ENCODE assay signal across 1 cellular context in the genomic region with DNA sequence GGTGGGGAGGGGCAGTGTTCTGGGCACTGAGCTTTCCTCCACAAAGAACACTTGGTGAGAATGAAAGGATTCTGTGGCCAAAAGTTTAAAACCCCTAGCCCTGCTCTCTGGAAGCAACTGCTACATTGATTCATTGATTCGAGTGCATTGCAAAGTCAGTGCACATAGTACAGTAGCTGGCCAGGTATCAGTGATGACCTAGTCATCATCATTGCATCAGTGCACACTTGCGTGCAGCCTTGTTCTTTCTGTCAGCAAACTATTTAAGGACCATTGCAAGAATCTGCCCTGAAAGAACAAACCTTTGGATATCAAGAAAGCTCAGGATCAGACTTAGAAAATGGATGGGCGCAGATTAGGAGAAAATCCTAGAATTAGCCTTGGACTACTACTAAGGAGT.
TF ChIP-seq lines count a peak whose summit lies in the region.

No MANE protein-coding gene starts in this region.

TF ChIP-seq in H1, 55 proteins besides CTCF, POLR2A, EP300 and RAD21:
- TF ChIP-seq SIX5 (IDR thresholded peaks at IDR 0.05; ENCODE audit: low read depth, low read length) (no peak), POU5F1 (IDR thresholded peaks at IDR 0.05; ENCODE audit: low read depth, low read length) (no peak), TAF1 (IDR thresholded peaks at IDR 0.05; ENCODE audit: low read depth, low read length) (no peak), RBBP5 (IDR thresholded peaks at IDR 0.05; ENCODE audit: borderline replicate concordance, low read depth, low read length) (no peak), HDAC2 (IDR thresholded peaks at IDR 0.05; ENCODE audit: borderline replicate concordance in 1 of 2, low read depth in 2 of 2, low read length in 2 of 2) (no peak), CHD2 (IDR thresholded peaks at IDR 0.05; ENCODE audit: low read length) (no peak), GTF2F1 (IDR thresholded peaks at IDR 0.05; ENCODE audit: borderline replicate concordance, low read depth, low read length) (no peak), CREB1 (IDR thresholded peaks at IDR 0.05) (no peak), BCL11A (IDR thresholded peaks at IDR 0.05; ENCODE audit: low read depth in 2 of 2, low read length in 2 of 2) (no peak), HDAC6 (IDR thresholded peaks at IDR 0.05; ENCODE audit: low read depth, low read length) (no peak), EZH2 (IDR thresholded peaks at IDR 0.05; ENCODE audit: low read depth, low read length, severe bottlenecking) (no peak)
- TF ChIP-seq, protein P1, sequence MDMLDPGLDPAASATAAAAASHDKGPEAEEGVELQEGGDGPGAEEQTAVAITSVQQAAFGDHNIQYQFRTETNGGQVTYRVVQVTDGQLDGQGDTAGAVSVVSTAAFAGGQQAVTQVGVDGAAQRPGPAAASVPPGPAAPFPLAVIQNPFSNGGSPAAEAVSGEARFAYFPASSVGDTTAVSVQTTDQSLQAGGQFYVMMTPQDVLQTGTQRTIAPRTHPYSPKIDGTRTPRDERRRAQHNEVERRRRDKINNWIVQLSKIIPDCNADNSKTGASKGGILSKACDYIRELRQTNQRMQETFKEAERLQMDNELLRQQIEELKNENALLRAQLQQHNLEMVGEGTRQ (IDR thresholded peaks at IDR 0.05; ENCODE audit: low read length): no peak
